13 cellular contexts compared by ENCODE assay signal in genomic region chr3:4417449-4417848, GRCh38. TPM values are rescaled to one million over a fixed set of nuclear protein-coding genes. Genes with fewer than 3 reads are reported as not detected.
DNase-seq lines count a peak whose midpoint lies in the region; ATAC-seq and TF ChIP-seq lines count a peak whose summit lies in the region.
"Had no signal": no experiment of that assay in that cellular context is flagged by ENCODE, and none has a peak within 500 bp of the region (broad histone marks: within the 10 kb centered on the region; RNA-seq: fewer than 3 reads in every experiment).

No MANE protein-coding gene starts in this region.

- CTCF ChIA-PET in naive thymus-derived CD4-positive, alpha-beta T cell (lab: Charles Lee) = no interaction called here

- H3K4me3 ChIP-seq in SJCRH30 (peak overlapping the region; percentile 3; the same call in 1 of the 2 replicates), GM23338 (no peak overlapping the region)
- no peak overlapping the region for H3K4me3 ChIP-seq in naive thymus-derived CD4-positive, alpha-beta T cell (ENCODE audit: low read length)

- H3K27ac Mint-ChIP-seq in GM23338 = no peak overlapping the region
- no peak overlapping the region for H3K27ac Mint-ChIP-seq in naive thymus-derived CD4-positive, alpha-beta T cell
- H3K27ac Mint-ChIP-seq: activated B cell treated with CpG ODN at 0.5 μM for 24 hours; activated T-helper 17 cell treated with anti-CD3 and anti-CD28 coated beads, Interleukin-2, amount 50 U/mL, for 72 hours; endodermal cell had no signal

- no peak overlapping the region for H3K4me2 ChIP-seq in GM23338

- no peaks in the 10 kb centered on the region for H3K79me2 ChIP-seq in GM23338 (replicated peaks; ENCODE audit: insufficient read depth)

- no peaks in the 10 kb centered on the region for H3K27me3 Mint-ChIP-seq in GM23338 (ENCODE audit: insufficient read depth, low read depth, poor library complexity)
- H3K27me3 Mint-ChIP-seq in naive thymus-derived CD4-positive, alpha-beta T cell = no peaks in the 10 kb centered on the region
- H3K27me3 Mint-ChIP-seq: activated B cell treated with CpG ODN at 0.5 μM for 24 hours; activated T-helper 17 cell treated with anti-CD3 and anti-CD28 coated beads, Interleukin-2, amount 50 U/mL, for 72 hours had no signal

- no peak for TF ChIP-seq CTCF in GM23338 (conservative IDR thresholded peaks at IDR 0.05; ENCODE audit: low read depth in 2 of 2)

- no peak overlapping the region for H2AFZ ChIP-seq in GM23338

- DNase-seq in EH (ENCODE audit: low read depth) (peak; percentile 73), SJCRH30 (peak; percentile 8 to 51), epithelial cell of prostate (ENCODE audit: low read depth, low spot score) (no peak), pons (ENCODE audit: low spot score) (peak; percentile 15), NCI-H1694 (lab: John Stamatoyannopoulos, UW) (no peak), GM23338 (ENCODE audit: low spot score) (no peak)
- DNase-seq in naive thymus-derived CD4-positive, alpha-beta T cell = no peak
- DNase-seq in activated CD4-positive, alpha-beta T cell treated with anti-CD3 and anti-CD28 coated beads for 4 hours = no peak
- DNase-seq: activated B cell treated with CpG ODN at 0.5 μM for 24 hours, endodermal cell, kidney glomerular epithelial cell, NCI-H1436 had no signal

- H3K4me3 Mint-ChIP-seq in GM23338 = no peak overlapping the region
- H3K4me3 Mint-ChIP-seq in naive thymus-derived CD4-positive, alpha-beta T cell = no peak overlapping the region
- H3K4me3 Mint-ChIP-seq: activated B cell treated with CpG ODN at 0.5 μM for 24 hours; activated T-helper 17 cell treated with anti-CD3 and anti-CD28 coated beads, Interleukin-2, amount 50 U/mL, for 72 hours; endodermal cell had no signal

- no peaks in the 10 kb centered on the region for H3K4me1 Mint-ChIP-seq in GM23338
- H3K4me1 Mint-ChIP-seq in naive thymus-derived CD4-positive, alpha-beta T cell = no peaks in the 10 kb centered on the region
- H3K4me1 Mint-ChIP-seq: activated T-helper 17 cell treated with anti-CD3 and anti-CD28 coated beads, Interleukin-2, amount 50 U/mL, for 72 hours had no signal

- no peaks in the 10 kb centered on the region for H3K9me2 ChIP-seq in GM23338 (ENCODE audit: insufficient read depth)

- H3F3A ChIP-seq in GM23338 (replicated peaks; ENCODE audit: low read depth) = no peaks in the 10 kb centered on the region

- no peaks in the 10 kb centered on the region for H3K27me3 ChIP-seq in SJCRH30
- no peaks in the 10 kb centered on the region for H3K27me3 ChIP-seq in GM23338 (ENCODE audit: insufficient read depth)
- H3K27me3 ChIP-seq in naive thymus-derived CD4-positive, alpha-beta T cell (ENCODE audit: control insufficient read depth in 2 of 2, insufficient read depth in 2 of 2, low read length in 2 of 2) = no peaks in the 10 kb centered on the region

- no peaks in the 10 kb centered on the region for H4K20me1 ChIP-seq in GM23338 (replicated peaks; ENCODE audit: insufficient read depth)

- ATAC-seq in GM23338 = no peak
- no peak for ATAC-seq in naive thymus-derived CD4-positive, alpha-beta T cell
- ATAC-seq: activated T-helper 17 cell treated with anti-CD3 and anti-CD28 coated beads, Interleukin-2, amount 50 U/mL, for 72 hours had no signal

- POLR2A ChIA-PET in naive thymus-derived CD4-positive, alpha-beta T cell (lab: Charles Lee) = no interaction called here

- intact Hi-C loops in naive thymus-derived CD4-positive, alpha-beta T cell (cut with micrococcal nuclease) = no loop called here

- H3K4me1 ChIP-seq in SJCRH30 (peaks cover 31% of the 10 kb centered on the region), GM23338 (ENCODE audit: insufficient read depth) (no peaks in the 10 kb centered on the region)
- no peaks in the 10 kb centered on the region for H3K4me1 ChIP-seq in naive thymus-derived CD4-positive, alpha-beta T cell (ENCODE audit: control insufficient read depth in 2 of 2, insufficient read depth in 2 of 2, low read length in 2 of 2)

- H3K27ac ChIP-seq in SJCRH30 (peak overlapping the region; percentile 84), epithelial cell of prostate (peak overlapping the region; percentile 56), GM23338 (ENCODE audit: low read depth) (no peak overlapping the region)
- H3K27ac ChIP-seq in naive thymus-derived CD4-positive, alpha-beta T cell (ENCODE audit: low read depth, low read length) = no peak overlapping the region

- no peaks in the 10 kb centered on the region for H3K9me3 ChIP-seq in SJCRH30 (replicated peaks)
- H3K9me3 ChIP-seq in naive thymus-derived CD4-positive, alpha-beta T cell (ENCODE audit: control insufficient read depth in 2 of 3, low read length in 3 of 3) = no peaks in the 10 kb centered on the region

- no peaks in the 10 kb centered on the region for H3K36me3 Mint-ChIP-seq in GM23338 (ENCODE audit: low read depth)
- H3K36me3 Mint-ChIP-seq in naive thymus-derived CD4-positive, alpha-beta T cell = peaks cover 8 to 47% (median 12%) of the 10 kb centered on the region in 5 donors

- H3K9me3 Mint-ChIP-seq in GM23338 = no peaks in the 10 kb centered on the region
- H3K9me3 Mint-ChIP-seq in naive thymus-derived CD4-positive, alpha-beta T cell = no peaks in the 10 kb centered on the region
- H3K9me3 Mint-ChIP-seq: activated B cell treated with CpG ODN at 0.5 μM for 24 hours; activated T-helper 17 cell treated with anti-CD3 and anti-CD28 coated beads, Interleukin-2, amount 50 U/mL, for 72 hours; endodermal cell had no signal

- H3K36me3 ChIP-seq in SJCRH30 (no peaks in the 10 kb centered on the region), GM23338 (ENCODE audit: insufficient read depth) (peaks cover 5% of the 10 kb centered on the region; the same call in 1 of the 2 replicates)
- H3K36me3 ChIP-seq in naive thymus-derived CD4-positive, alpha-beta T cell (ENCODE audit: control insufficient read depth in 2 of 3, insufficient read depth in 3 of 3, low read length in 3 of 3) = peaks cover 0 to 27% (median 0%) of the 10 kb centered on the region in 3 experiments

TF ChIP-seq in GM23338, 12 proteins besides CTCF, POLR2A, EP300 and RAD21:
- TF ChIP-seq EZH2 (IDR thresholded peaks at IDR 0.05; ENCODE audit: low read depth, unreplicated experiment) = no peak

RNA-seq across cellular contexts. Expression of gene SUMF1, which starts 49.6 kb away (rescaled TPM):
- 11.6 and 12.2 TPM in 2 replicates for total RNA-seq in SJCRH30 (2014; rRNA removed; shearing (Covaris generic))
- total RNA-seq in GM23338 (2014; rRNA removed; shearing (Covaris generic)) = 15.8 and 20.3 TPM in 2 replicates
- polyA plus RNA-seq in GM23338 (2016; fragmentation: Nextera tagmentation; extraction: Ambion mirVana) = 6.3 and 6.9 TPM in 2 replicates
- total RNA-seq in naive thymus-derived CD4-positive, alpha-beta T cell = 10 to 100 TPM in 4 of 5 experiments, 1 to 10 TPM in 1; 9.2 to 20.0 (median 16.0) TPM
- polyA plus RNA-seq in naive thymus-derived CD4-positive, alpha-beta T cell = 10 to 100 TPM; 28.6 to 31.0 TPM

Comparison
In these comparisons a context has a peak if more than half of its experiments do, and no peak if none do; other contexts are left out.
1. DNase-seq: peak in EH (single experiment), SJCRH30 (2 of 2) and pons (single experiment); none in epithelial cell of prostate (single experiment), NCI-H1694 (single experiment), GM23338 (single experiment), naive thymus-derived CD4-positive, alpha-beta T cell (0 of 9) and activated CD4-positive, alpha-beta T cell treated with anti-CD3 and anti-CD28 coated beads for 4 hours (0 of 2).
2. H3K27ac ChIP-seq: peak in SJCRH30 (single experiment) and epithelial cell of prostate (single experiment); none in GM23338 (single experiment) and naive thymus-derived CD4-positive, alpha-beta T cell (single experiment).